ENCODE assay signal across 8 cellular contexts in the genomic region with DNA sequence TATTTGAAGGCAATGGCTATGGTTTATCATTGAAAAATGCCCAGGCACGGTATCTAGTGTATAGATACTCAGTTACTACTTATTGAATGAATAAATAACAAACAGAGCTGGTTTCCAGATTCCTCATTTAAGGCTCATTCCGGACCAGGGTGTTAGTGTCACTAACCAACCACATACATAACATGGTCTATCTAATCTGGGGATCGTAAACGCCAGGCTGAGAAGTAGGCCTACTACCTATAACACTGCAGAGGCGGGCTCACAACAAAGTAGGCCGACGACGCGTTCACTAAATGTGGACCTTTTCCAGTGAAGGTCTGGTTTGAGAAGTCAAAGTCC. TPM values are rescaled to one million over a fixed set of nuclear protein-coding genes. Genes with fewer than 3 reads are reported as not detected.
DNase-seq lines count a peak whose midpoint lies in the region; ATAC-seq and TF ChIP-seq lines count a peak whose summit lies in the region.

No MANE protein-coding gene starts in this region.

- intact Hi-C loops in lower leg skin (cut with DNase I; ENCODE audit: low total_unique reads): no loop called here

- H3K36me3 Mint-ChIP-seq in activated naive CD8-positive, alpha-beta T cell treated with anti-CD3 and anti-CD28 coated beads for 36 hours: peaks cover 17% of the 10 kb centered on the region

- no peaks in the 10 kb centered on the region for H3K27me3 Mint-ChIP-seq in activated naive CD8-positive, alpha-beta T cell treated with anti-CD3 and anti-CD28 coated beads for 36 hours

- WGBS in lower leg skin, 2 donors: 1 to 3% methylated on average over 9 of the region's 9 CpGs
- WGBS in urinary bladder: 2% methylated on average over 9 of the region's 9 CpGs

- ATAC-seq in HG02571 (IDR thresholded peaks at IDR 0.05; ENCODE audit: unreplicated experiment) (peak; percentile 27), GM19395 (IDR thresholded peaks at IDR 0.05; ENCODE audit: unreplicated experiment) (no peak)

- no peak overlapping the region for H3K27ac ChIP-seq in urinary bladder (ENCODE audit: low read depth)

- peak overlapping the region; percentile 90 for H3K27ac Mint-ChIP-seq in activated naive CD8-positive, alpha-beta T cell treated with anti-CD3 and anti-CD28 coated beads for 36 hours

- no peaks in the 10 kb centered on the region for H3K9me3 ChIP-seq in BE2C

- H3K4me1 ChIP-seq in BE2C (no peaks in the 10 kb centered on the region), urinary bladder (ENCODE audit: insufficient read depth) (no peaks in the 10 kb centered on the region)

- H3K27me3 ChIP-seq in BE2C: no peaks in the 10 kb centered on the region

- no peak for TF ChIP-seq POLR2A in lower leg skin (IDR thresholded peaks at IDR 0.05)

- DNase-seq in BE2C (no peak), lower leg skin (ENCODE audit: low spot score in 2 of 2) (no peak), OCI-M1 (lab: John Stamatoyannopoulos, UW) (no peak), NCI-H1417 treated with DMSO at 0.1 percent for 48 hours (lab: John Stamatoyannopoulos, UW) (no peak)
- no peak for DNase-seq in activated naive CD8-positive, alpha-beta T cell treated with anti-CD3 and anti-CD28 coated beads for 36 hours

- peaks cover 26% of the 10 kb centered on the region for H3K4me1 Mint-ChIP-seq in activated naive CD8-positive, alpha-beta T cell treated with anti-CD3 and anti-CD28 coated beads for 36 hours

- H3K4me3 ChIP-seq in BE2C (ENCODE audit: low read depth, low read length) (peak overlapping the region; percentile 94), lower leg skin (ENCODE audit: low read depth, poor library complexity, severe bottlenecking) (peak overlapping the region; percentile 76), urinary bladder (ENCODE audit: low read depth, low read length) (peak overlapping the region; percentile 43)

- TF ChIP-seq CTCF in BE2C (IDR thresholded peaks at IDR 0.05; ENCODE audit: low read depth, low read length) (no peak), lower leg skin (IDR thresholded peaks at IDR 0.05) (no peak)

- no peaks in the 10 kb centered on the region for H3K9me3 Mint-ChIP-seq in activated naive CD8-positive, alpha-beta T cell treated with anti-CD3 and anti-CD28 coated beads for 36 hours

- peak overlapping the region; percentile 84 for H3K4me3 Mint-ChIP-seq in activated naive CD8-positive, alpha-beta T cell treated with anti-CD3 and anti-CD28 coated beads for 36 hours

- H3K36me3 ChIP-seq in BE2C (peaks cover 14% of the 10 kb centered on the region), urinary bladder (ENCODE audit: insufficient read depth) (no peaks in the 10 kb centered on the region)

RNA-seq across cellular contexts. Expression of gene LSM5, which starts 0.4 kb away (rescaled TPM):
- 127 TPM for polyA plus RNA-seq in BE2C (2012; ENCODE audit: insufficient read depth, insufficient read length, low read depth)
- total RNA-seq in activated naive CD8-positive, alpha-beta T cell treated with anti-CD3 and anti-CD28 coated beads for 36 hours: 100 to 1,000 TPM; 157 to 158 TPM
- total RNA-seq in lower leg skin (10 to 100 TPM; 10.7 to 15.0 (median 12.4) TPM), urinary bladder (34.1 TPM)
- polyA plus RNA-seq in urinary bladder: 44.1 TPM

RNA-seq across cellular contexts. Expression of gene AVL9, which starts 5.5 kb away (rescaled TPM):
- polyA plus RNA-seq in BE2C (2012; ENCODE audit: insufficient read depth, insufficient read length, low read depth): 12.4 TPM
- 10 to 100 TPM; 56.9 to 59.9 TPM for total RNA-seq in activated naive CD8-positive, alpha-beta T cell treated with anti-CD3 and anti-CD28 coated beads for 36 hours
- 10 to 100 TPM; 15.2 to 29.3 (median 18.1) TPM for total RNA-seq in lower leg skin
- 33.5 TPM for total RNA-seq in urinary bladder
- 14.2 TPM for polyA plus RNA-seq in urinary bladder

Comparison
In these comparisons a context has a peak if more than half of its experiments do, and no peak if none do; other contexts are left out.
1. H3K4me3 ChIP-seq: peak in every context shown above with its lines; median percentile 94 in BE2C; 76 in lower leg skin; 43 in urinary bladder.